In the genomic region with DNA sequence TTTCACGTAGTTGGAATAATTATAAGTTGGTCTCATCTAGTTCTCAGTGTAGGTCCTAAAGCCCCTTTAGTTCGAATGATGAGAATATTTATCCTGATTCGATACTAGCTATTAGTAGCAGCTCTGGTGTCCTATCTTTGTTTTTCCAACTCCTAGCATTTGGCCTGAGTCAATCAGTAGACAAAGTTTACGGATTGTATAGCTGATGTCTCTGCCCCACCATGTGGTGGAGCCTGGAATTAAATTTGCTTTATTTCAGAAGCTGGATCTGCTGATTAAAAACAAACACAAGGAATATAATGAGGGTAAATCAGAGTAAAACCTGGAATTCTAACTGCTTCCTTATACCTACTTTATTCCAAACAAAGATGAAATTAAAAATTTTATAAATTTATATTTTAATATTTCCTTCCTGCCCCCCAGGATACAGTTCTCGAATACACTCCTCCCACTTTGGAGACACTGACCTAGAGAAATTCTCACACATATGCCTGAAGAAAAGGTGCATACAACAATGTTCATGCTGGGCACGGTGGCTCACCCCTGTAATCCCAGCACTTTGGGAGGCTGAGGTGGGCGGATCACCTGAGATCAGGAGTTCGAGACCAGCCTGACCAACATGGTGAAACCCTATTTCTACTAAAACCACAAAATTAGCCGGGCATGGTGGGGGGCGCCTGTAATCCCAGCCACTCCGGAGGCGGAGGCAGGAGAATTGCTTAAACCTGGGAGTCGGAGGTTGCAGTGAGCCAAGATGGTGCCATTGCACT, we compare ENCODE assay signal across 1 cellular context.
A peak's percentile ranks its signal among the peaks of the same experiment; 100 is the strongest.
TF ChIP-seq lines count a peak whose summit lies in the region.

No MANE protein-coding gene starts in this region.

TF ChIP-seq in HepG2, 621 proteins besides CTCF, POLR2A, EP300 and RAD21 (continued from another document and continues in another):
- TF ChIP-seq ZNF281 (CRISPR knock-in tag; IDR thresholded peaks at IDR 0.05; ENCODE audit: borderline replicate concordance) (no peak), TCF7L2 (IDR thresholded peaks at IDR 0.05; ENCODE audit: low read depth, low read length) (no peak), ZNF788 (CRISPR knock-in tag; IDR thresholded peaks at IDR 0.05; ENCODE audit: borderline replicate concordance) (no peak), REXO4 (CRISPR knock-in tag; IDR thresholded peaks at IDR 0.05; ENCODE audit: borderline replicate concordance) (no peak), ZNF720 (CRISPR knock-in tag; IDR thresholded peaks at IDR 0.05) (no peak), RBFOX2 (IDR thresholded peaks at IDR 0.05; ENCODE audit: low read depth, low read length) (no peak), PRDM15 (CRISPR knock-in tag; IDR thresholded peaks at IDR 0.05) (no peak), ATF7 (IDR thresholded peaks at IDR 0.05) (no peak), ATF7 (CRISPR knock-in tag; IDR thresholded peaks at IDR 0.05) (no peak), FOXM1 (CRISPR knock-in tag; IDR thresholded peaks at IDR 0.05) (no peak), SOX13 (IDR thresholded peaks at IDR 0.05) (no peak), SOX13 (CRISPR knock-in tag; conservative IDR thresholded peaks at IDR 0.05 in 1 of 2, IDR thresholded peaks at IDR 0.05 in 1 of 2) (0 out of 4 replicates have a peak, but pooled peaks of 1 of the 2 experiments have one; percentile 14), ZNF781 (CRISPR knock-in tag; IDR thresholded peaks at IDR 0.05; ENCODE audit: borderline replicate concordance, not compliant biosample characterization) (no peak), ATF7-NPFF (CRISPR knock-in tag; IDR thresholded peaks at IDR 0.05; ENCODE audit: low read depth) (no peak), ZZZ3 (CRISPR knock-in tag; IDR thresholded peaks at IDR 0.05; ENCODE audit: borderline replicate concordance) (no peak), ZNF615 (CRISPR knock-in tag; IDR thresholded peaks at IDR 0.05; ENCODE audit: borderline replicate concordance) (no peak), ZNF101 (CRISPR knock-in tag; IDR thresholded peaks at IDR 0.05; ENCODE audit: borderline replicate concordance, low read depth) (no peak), TCF7 (IDR thresholded peaks at IDR 0.05; ENCODE audit: low read depth) (no peak), HMG20A (CRISPR knock-in tag; IDR thresholded peaks at IDR 0.05; ENCODE audit: borderline replicate concordance) (no peak), ZNF790 (CRISPR knock-in tag; IDR thresholded peaks at IDR 0.05; ENCODE audit: borderline replicate concordance) (no peak), SOX6 (IDR thresholded peaks at IDR 0.05) (no peak), SOX6 (CRISPR knock-in tag; IDR thresholded peaks at IDR 0.05) (no peak), NFE2 (CRISPR knock-in tag; IDR thresholded peaks at IDR 0.05) (no peak)
- TF ChIP-seq, protein P1, sequence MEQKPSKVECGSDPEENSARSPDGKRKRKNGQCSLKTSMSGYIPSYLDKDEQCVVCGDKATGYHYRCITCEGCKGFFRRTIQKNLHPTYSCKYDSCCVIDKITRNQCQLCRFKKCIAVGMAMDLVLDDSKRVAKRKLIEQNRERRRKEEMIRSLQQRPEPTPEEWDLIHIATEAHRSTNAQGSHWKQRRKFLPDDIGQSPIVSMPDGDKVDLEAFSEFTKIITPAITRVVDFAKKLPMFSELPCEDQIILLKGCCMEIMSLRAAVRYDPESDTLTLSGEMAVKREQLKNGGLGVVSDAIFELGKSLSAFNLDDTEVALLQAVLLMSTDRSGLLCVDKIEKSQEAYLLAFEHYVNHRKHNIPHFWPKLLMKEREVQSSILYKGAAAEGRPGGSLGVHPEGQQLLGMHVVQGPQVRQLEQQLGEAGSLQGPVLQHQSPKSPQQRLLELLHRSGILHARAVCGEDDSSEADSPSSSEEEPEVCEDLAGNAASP (CRISPR knock-in tag; IDR thresholded peaks at IDR 0.05; ENCODE audit: borderline replicate concordance): peak; percentile 76
- TF ChIP-seq, protein P2, sequence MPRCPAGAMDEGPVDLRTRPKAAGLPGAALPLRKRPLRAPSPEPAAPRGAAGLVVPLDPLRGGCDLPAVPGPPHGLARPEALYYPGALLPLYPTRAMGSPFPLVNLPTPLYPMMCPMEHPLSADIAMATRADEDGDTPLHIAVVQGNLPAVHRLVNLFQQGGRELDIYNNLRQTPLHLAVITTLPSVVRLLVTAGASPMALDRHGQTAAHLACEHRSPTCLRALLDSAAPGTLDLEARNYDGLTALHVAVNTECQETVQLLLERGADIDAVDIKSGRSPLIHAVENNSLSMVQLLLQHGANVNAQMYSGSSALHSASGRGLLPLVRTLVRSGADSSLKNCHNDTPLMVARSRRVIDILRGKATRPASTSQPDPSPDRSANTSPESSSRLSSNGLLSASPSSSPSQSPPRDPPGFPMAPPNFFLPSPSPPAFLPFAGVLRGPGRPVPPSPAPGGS (CRISPR knock-in tag; IDR thresholded peaks at IDR 0.05): no peak
- TF ChIP-seq, protein P3, sequence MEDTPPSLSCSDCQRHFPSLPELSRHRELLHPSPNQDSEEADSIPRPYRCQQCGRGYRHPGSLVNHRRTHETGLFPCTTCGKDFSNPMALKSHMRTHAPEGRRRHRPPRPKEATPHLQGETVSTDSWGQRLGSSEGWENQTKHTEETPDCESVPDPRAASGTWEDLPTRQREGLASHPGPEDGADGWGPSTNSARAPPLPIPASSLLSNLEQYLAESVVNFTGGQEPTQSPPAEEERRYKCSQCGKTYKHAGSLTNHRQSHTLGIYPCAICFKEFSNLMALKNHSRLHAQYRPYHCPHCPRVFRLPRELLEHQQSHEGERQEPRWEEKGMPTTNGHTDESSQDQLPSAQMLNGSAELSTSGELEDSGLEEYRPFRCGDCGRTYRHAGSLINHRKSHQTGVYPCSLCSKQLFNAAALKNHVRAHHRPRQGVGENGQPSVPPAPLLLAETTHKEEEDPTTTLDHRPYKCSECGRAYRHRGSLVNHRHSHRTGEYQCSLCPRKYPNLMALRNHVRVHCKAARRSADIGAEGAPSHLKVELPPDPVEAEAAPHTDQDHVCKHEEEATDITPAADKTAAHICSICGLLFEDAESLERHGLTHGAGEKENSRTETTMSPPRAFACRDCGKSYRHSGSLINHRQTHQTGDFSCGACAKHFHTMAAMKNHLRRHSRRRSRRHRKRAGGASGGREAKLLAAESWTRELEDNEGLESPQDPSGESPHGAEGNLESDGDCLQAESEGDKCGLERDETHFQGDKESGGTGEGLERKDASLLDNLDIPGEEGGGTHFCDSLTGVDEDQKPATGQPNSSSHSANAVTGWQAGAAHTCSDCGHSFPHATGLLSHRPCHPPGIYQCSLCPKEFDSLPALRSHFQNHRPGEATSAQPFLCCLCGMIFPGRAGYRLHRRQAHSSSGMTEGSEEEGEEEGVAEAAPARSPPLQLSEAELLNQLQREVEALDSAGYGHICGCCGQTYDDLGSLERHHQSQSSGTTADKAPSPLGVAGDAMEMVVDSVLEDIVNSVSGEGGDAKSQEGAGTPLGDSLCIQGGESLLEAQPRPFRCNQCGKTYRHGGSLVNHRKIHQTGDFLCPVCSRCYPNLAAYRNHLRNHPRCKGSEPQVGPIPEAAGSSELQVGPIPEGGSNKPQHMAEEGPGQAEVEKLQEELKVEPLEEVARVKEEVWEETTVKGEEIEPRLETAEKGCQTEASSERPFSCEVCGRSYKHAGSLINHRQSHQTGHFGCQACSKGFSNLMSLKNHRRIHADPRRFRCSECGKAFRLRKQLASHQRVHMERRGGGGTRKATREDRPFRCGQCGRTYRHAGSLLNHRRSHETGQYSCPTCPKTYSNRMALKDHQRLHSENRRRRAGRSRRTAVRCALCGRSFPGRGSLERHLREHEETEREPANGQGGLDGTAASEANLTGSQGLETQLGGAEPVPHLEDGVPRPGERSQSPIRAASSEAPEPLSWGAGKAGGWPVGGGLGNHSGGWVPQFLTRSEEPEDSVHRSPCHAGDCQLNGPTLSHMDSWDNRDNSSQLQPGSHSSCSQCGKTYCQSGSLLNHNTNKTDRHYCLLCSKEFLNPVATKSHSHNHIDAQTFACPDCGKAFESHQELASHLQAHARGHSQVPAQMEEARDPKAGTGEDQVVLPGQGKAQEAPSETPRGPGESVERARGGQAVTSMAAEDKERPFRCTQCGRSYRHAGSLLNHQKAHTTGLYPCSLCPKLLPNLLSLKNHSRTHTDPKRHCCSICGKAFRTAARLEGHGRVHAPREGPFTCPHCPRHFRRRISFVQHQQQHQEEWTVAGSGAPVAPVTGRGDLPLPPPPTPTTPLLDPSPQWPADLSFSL (CRISPR knock-in tag; IDR thresholded peaks at IDR 0.05): no peak
- TF ChIP-seq, protein P4, sequence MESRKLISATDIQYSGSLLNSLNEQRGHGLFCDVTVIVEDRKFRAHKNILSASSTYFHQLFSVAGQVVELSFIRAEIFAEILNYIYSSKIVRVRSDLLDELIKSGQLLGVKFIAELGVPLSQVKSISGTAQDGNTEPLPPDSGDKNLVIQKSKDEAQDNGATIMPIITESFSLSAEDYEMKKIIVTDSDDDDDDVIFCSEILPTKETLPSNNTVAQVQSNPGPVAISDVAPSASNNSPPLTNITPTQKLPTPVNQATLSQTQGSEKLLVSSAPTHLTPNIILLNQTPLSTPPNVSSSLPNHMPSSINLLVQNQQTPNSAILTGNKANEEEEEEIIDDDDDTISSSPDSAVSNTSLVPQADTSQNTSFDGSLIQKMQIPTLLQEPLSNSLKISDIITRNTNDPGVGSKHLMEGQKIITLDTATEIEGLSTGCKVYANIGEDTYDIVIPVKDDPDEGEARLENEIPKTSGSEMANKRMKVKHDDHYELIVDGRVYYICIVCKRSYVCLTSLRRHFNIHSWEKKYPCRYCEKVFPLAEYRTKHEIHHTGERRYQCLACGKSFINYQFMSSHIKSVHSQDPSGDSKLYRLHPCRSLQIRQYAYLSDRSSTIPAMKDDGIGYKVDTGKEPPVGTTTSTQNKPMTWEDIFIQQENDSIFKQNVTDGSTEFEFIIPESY (CRISPR knock-in tag; IDR thresholded peaks at IDR 0.05): no peak
